In genomic region chr22:49856343-49856742, GRCh38 we compare ENCODE assay signal across 15 cellular contexts. TPM values are rescaled to one million over a fixed set of nuclear protein-coding genes. Genes with fewer than 3 reads are reported as not detected.
DNase-seq lines count a peak whose midpoint lies in the region; ATAC-seq and TF ChIP-seq lines count a peak whose summit lies in the region.
"Had no signal": no experiment of that assay in that cellular context is flagged by ENCODE, and none has a peak within 500 bp of the region (broad histone marks: within the 10 kb centered on the region; RNA-seq: fewer than 3 reads in every experiment).

No MANE protein-coding gene starts in this region.

- no peak overlapping the region for H3K27ac Mint-ChIP-seq in activated T-cell treated with anti-CD3 and anti-CD28 coated beads, Interleukin-2, amount 50 U/mL, for 24 hours

- peaks cover 71% of the 10 kb centered on the region for H3K79me2 ChIP-seq in hepatocyte

- peaks cover 21% of the 10 kb centered on the region for H3K36me3 Mint-ChIP-seq in activated T-cell treated with anti-CD3 and anti-CD28 coated beads, Interleukin-2, amount 50 U/mL, for 24 hours (ENCODE audit: low read depth)

- H3K36me3 ChIP-seq in hepatocyte (replicated peaks; ENCODE audit: insufficient read depth, low read depth) (no peaks in the 10 kb centered on the region), spleen (no peaks in the 10 kb centered on the region)
- H3K36me3 ChIP-seq: neutrophil had no signal

- H3K4me1 Mint-ChIP-seq in activated T-cell treated with anti-CD3 and anti-CD28 coated beads, Interleukin-2, amount 50 U/mL, for 24 hours (ENCODE audit: low read depth) = peaks cover 54% of the 10 kb centered on the region

- H3K27me3 ChIP-seq in hepatocyte = no peaks in the 10 kb centered on the region
- H3K27me3 ChIP-seq in spleen (replicated peaks in 1 of 7) = no peaks in the 10 kb centered on the region
- H3K27me3 ChIP-seq: neutrophil, testis had no signal

- peak overlapping the region; percentile 59 for H3K27ac ChIP-seq in RWPE1
- no peak overlapping the region for H3K27ac ChIP-seq in hepatocyte
- peak overlapping the region in 5 of 8 donors; percentile 36 to 96 (median 78) for H3K27ac ChIP-seq in spleen
- H3K27ac ChIP-seq: testis had no signal

- H2AFZ ChIP-seq in hepatocyte = no peak overlapping the region

- H3K4me3 ChIP-seq in hepatocyte = no peak overlapping the region
- H3K4me3 ChIP-seq in spleen = peak overlapping the region in 1 of 8 donors; percentile 76
- H3K4me3 ChIP-seq: testis had no signal

- TF ChIP-seq POLR2A in spleen (IDR thresholded peaks at IDR 0.05) = no peak

- peak overlapping the region; percentile 90 for H3K4me3 Mint-ChIP-seq in activated T-cell treated with anti-CD3 and anti-CD28 coated beads, Interleukin-2, amount 50 U/mL, for 24 hours

- 85% methylated on average over 13 of the region's 23 CpGs for WGBS in hepatocyte (ENCODE audit: low lambda C conversion rate, missing lambda C conversion rate)
- 67 to 95% (median 81%) methylated on average over 4 to 19 of the region's 23 CpGs for WGBS in spleen, 5 donors

- H3K9me2 ChIP-seq in hepatocyte (replicated peaks; ENCODE audit: insufficient read depth) = no peaks in the 10 kb centered on the region

- H3K9me3 Mint-ChIP-seq in activated T-cell treated with anti-CD3 and anti-CD28 coated beads, Interleukin-2, amount 50 U/mL, for 24 hours = no peaks in the 10 kb centered on the region

- no peak for DNase-seq in activated T-cell treated with anti-CD3 and anti-CD28 coated beads, Interleukin-2, amount 50 U/mL, for 24 hours
- no peak for DNase-seq in activated T-cell treated with anti-CD3 and anti-CD28 coated beads, Interleukin-2, amount 50 U/mL, for 1 hour
- DNase-seq in RWPE1 (ENCODE audit: low spot score) = no peak
- DNase-seq in hepatocyte (ENCODE audit: low spot score) = no peak
- no peak for DNase-seq in spleen
- DNase-seq in NCI-H187 treated with DMSO at 0.1 percent for 48 hours (lab: John Stamatoyannopoulos, UW) = no peak
- DNase-seq in T-helper 1 cell = no peak
- DNase-seq: KG1, NCI-H2081, NCI-H82, SIG-M5, testis had no signal

- H3K27me3 Mint-ChIP-seq in activated T-cell treated with anti-CD3 and anti-CD28 coated beads, Interleukin-2, amount 50 U/mL, for 24 hours = no peaks in the 10 kb centered on the region

- no peak for ATAC-seq in HG03571 (IDR thresholded peaks at IDR 0.05; ENCODE audit: unreplicated experiment)
- ATAC-seq: activated CD4-positive, CD25-positive, alpha-beta regulatory T cell treated with anti-CD3 and anti-CD28 coated beads, Interleukin-2, amount 50 U/mL, for 24 hours had no signal

- TF ChIP-seq CTCF in RWPE1 (conservative IDR thresholded peaks at IDR 0.05; ENCODE audit: low read depth) = no peak
- no peak for TF ChIP-seq CTCF in hepatocyte (IDR thresholded peaks at IDR 0.05; ENCODE audit: poor library complexity)
- TF ChIP-seq CTCF in spleen (IDR thresholded peaks at IDR 0.05 in 8 of 11, conservative IDR thresholded peaks at IDR 0.05 in 3 of 11) = no peak

- CTCF ChIA-PET in RWPE1 (lab: Yijun Ruan, JAX) = no interaction called here

- peaks cover 52% of the 10 kb centered on the region for H4K20me1 ChIP-seq in hepatocyte (ENCODE audit: insufficient read depth, poor library complexity, severe bottlenecking)

- POLR2A ChIA-PET in RWPE1 (lab: Yijun Ruan, JAX; ENCODE audit: low non-redundant PET) = no interaction called here

- H3K9me3 ChIP-seq in hepatocyte (ENCODE audit: low read depth) (no peaks in the 10 kb centered on the region), spleen (no peaks in the 10 kb centered on the region)
- H3K9me3 ChIP-seq: neutrophil, testis had no signal

- peak overlapping the region; percentile 100 for H3K4me2 ChIP-seq in hepatocyte

- intact Hi-C loops in spleen (cut with DNase I; ENCODE audit: low total_unique reads) = no loop called here

- peaks cover 26% of the 10 kb centered on the region for H3K4me1 ChIP-seq in hepatocyte (ENCODE audit: insufficient read depth)
- H3K4me1 ChIP-seq in spleen = peaks cover 15 to 78% (median 39%) of the 10 kb centered on the region in 6 donors

RNA-seq across cellular contexts. Expression of gene ZBED4, which starts 2.7 kb away (rescaled TPM):
- total RNA-seq in hepatocyte (14.3 and 16.3 TPM in 2 replicates), spleen (10 to 100 TPM; 10.1 to 23.2 (median 16.1) TPM)
- polyA plus RNA-seq in hepatocyte (9.7 and 14.9 TPM in 2 replicates), spleen (1 to 10 TPM; 2.9 to 5.3 (median 3.5) TPM)

RNA-seq across cellular contexts. Expression of gene BRD1, which starts 28.7 kb away (rescaled TPM):
- 20.1 and 25.9 TPM in 2 replicates for total RNA-seq in hepatocyte
- 25.0 and 25.7 TPM in 2 replicates for polyA plus RNA-seq in hepatocyte
- 10 to 100 TPM; 35.3 to 59.6 (median 46.9) TPM for total RNA-seq in spleen
- 10 to 100 TPM; 14.2 to 23.1 (median 17.6) TPM for polyA plus RNA-seq in spleen
